In the genomic region with DNA sequence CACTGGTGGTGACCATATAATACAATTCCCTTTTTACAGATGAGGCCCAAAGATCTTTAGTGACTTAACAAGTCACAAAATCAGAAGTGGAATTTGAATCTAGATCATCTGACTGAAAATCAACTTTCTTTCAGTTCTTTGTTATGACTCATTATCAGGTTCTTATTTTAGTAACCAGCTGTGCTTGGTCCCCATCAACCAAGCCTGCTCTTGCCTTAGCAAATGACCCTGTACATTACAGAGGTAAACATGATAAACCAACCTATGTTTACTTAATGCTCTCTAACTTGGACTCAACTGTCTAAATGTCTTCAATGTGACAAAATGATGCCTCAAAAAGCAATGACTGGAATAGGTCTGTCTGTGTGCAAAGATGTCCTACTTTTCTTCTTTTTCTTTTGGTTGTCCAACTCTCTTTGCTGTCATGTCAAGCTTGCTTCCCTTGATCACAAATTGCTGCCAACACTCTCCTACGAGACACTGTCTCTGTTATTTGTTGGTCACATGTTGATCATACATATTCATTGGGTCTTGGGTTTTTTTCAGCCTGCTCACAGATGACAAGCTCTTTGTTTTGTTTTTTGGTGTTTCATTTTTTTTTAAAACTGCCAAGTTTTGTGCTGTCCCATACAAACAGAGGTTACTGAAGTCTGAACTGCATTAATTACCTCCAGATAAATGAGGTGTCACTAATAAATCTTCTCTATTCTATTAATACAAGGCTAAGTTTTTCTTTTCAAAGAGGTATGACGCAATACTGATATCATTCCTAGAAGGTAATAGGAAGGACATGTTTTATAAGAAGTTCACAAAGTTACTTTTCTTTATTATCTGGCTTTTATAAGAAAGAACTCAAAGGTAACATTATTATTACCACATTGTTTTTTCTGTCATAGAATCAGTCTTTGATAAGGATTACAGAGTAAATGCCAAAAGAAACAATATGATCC, we compare ENCODE assay signal across 9 cellular contexts.
DNase-seq lines count a peak whose midpoint lies in the region; ATAC-seq and TF ChIP-seq lines count a peak whose summit lies in the region.
"Had no signal": no experiment of that assay in that cellular context is flagged by ENCODE, and none has a peak within 500 bp of the region (broad histone marks: within the 10 kb centered on the region; RNA-seq: fewer than 3 reads in every experiment).

No MANE protein-coding gene starts in this region.

- DNase-seq in head of caudate nucleus, result peak in 24 of 42 donors; percentile 8 to 81 (median 41)
- no peak for DNase-seq in HFFc6
- no peak for DNase-seq in SK-N-SH
- DNase-seq in RPMI8226, result no peak
- no peak for DNase-seq in posterior vena cava (ENCODE audit: low spot score)

- H3K4me2 ChIP-seq in SK-N-SH, result no peak overlapping the region

- peaks cover 10% of the 10 kb centered on the region for H3K9me3 Mint-ChIP-seq in HFFc6

- no peak overlapping the region for H3K4me3 Mint-ChIP-seq in HFFc6

- H3K4me3 ChIP-seq in SK-N-SH (ENCODE audit: low read depth in 2 of 2, low read length in 1 of 2), result no peak overlapping the region
- H3K4me3 ChIP-seq: SJSA1 had no signal

- ATAC-seq in GM18520 (IDR thresholded peaks at IDR 0.05; ENCODE audit: unreplicated experiment) (peak; percentile 94), GM21515 (IDR thresholded peaks at IDR 0.05; ENCODE audit: unreplicated experiment) (peak; percentile 95), HG03280 (IDR thresholded peaks at IDR 0.05; ENCODE audit: unreplicated experiment) (peak; percentile 95)

- H3K27ac Mint-ChIP-seq in HFFc6, result no peak overlapping the region

- no peaks in the 10 kb centered on the region for H4K20me1 ChIP-seq in SK-N-SH (ENCODE audit: insufficient read depth)

- no peaks in the 10 kb centered on the region for H3K4me1 ChIP-seq in SK-N-SH (ENCODE audit: control insufficient read depth in 1 of 2, insufficient read depth in 2 of 2, low read depth in 1 of 2, low read length in 1 of 2)
- H3K4me1 ChIP-seq: SJSA1 had no signal

- TF ChIP-seq EP300 in SK-N-SH (IDR thresholded peaks at IDR 0.05; ENCODE audit: borderline replicate concordance in 1 of 2, low read depth in 1 of 2, low read length in 1 of 2), result no peak

- H3F3A ChIP-seq in SK-N-SH (replicated peaks; ENCODE audit: insufficient read depth), result no peaks in the 10 kb centered on the region

- H3K9ac ChIP-seq in SK-N-SH, result no peak overlapping the region

- no peaks in the 10 kb centered on the region for H3K9me3 ChIP-seq in SK-N-SH
- H3K9me3 ChIP-seq: SJSA1 had no signal

- peaks cover 17% of the 10 kb centered on the region for H3K4me1 Mint-ChIP-seq in HFFc6 (ENCODE audit: low read depth)

- no peak for TF ChIP-seq RAD21 in SK-N-SH (IDR thresholded peaks at IDR 0.05; ENCODE audit: low read length)

- no peaks in the 10 kb centered on the region for H3K9me2 ChIP-seq in SK-N-SH

- no peaks in the 10 kb centered on the region for H3K79me2 ChIP-seq in SK-N-SH (ENCODE audit: insufficient read depth)

- no peak for TF ChIP-seq CTCF in HFFc6 (IDR thresholded peaks at IDR 0.05)
- TF ChIP-seq CTCF in SK-N-SH (IDR thresholded peaks at IDR 0.05), result no peak

- WGBS in SK-N-SH (ENCODE audit: low lambda C conversion rate), result 91% methylated on average over 2 of the region's 2 CpGs

- H3K27me3 Mint-ChIP-seq in HFFc6 (ENCODE audit: insufficient read depth), result peaks cover 3% of the 10 kb centered on the region; the same call in 1 of the 2 replicates

- POLR2A ChIA-PET in SK-N-SH (lab: Yijun Ruan, JAX), result no interaction called here

- peaks cover 6 to 20% of the 10 kb centered on the region in 2 experiments for H3K36me3 ChIP-seq in SK-N-SH (replicated peaks in 1 of 2; ENCODE audit: control insufficient read depth in 1 of 2, insufficient read depth in 2 of 2, low read length in 1 of 2)

- intact Hi-C loops in head of caudate nucleus (cut with DNase I) (no loop called here), posterior vena cava (cut with DNase I) (no loop called here)

- H3K27ac ChIP-seq in SK-N-SH (ENCODE audit: low read depth in 2 of 2, low read length in 1 of 2), result no peak overlapping the region
- H3K27ac ChIP-seq: SJSA1 had no signal

- no peaks in the 10 kb centered on the region for H3K27me3 ChIP-seq in SK-N-SH (ENCODE audit: insufficient read depth)
- H3K27me3 ChIP-seq: SJSA1 had no signal

- H3K36me3 Mint-ChIP-seq in HFFc6 (ENCODE audit: low read depth), result peaks cover 41% of the 10 kb centered on the region

- CTCF ChIA-PET in SK-N-SH (lab: Yijun Ruan, JAX), result no interaction called here

- H2AFZ ChIP-seq in SK-N-SH (ENCODE audit: low read depth), result no peak overlapping the region

TF ChIP-seq in SK-N-SH, 30 proteins besides CTCF, POLR2A, EP300 and RAD21:
- TF ChIP-seq CHD2 (IDR thresholded peaks at IDR 0.05; ENCODE audit: low read length, partially characterized antibody), result no peak
- TF ChIP-seq, protein P1, sequence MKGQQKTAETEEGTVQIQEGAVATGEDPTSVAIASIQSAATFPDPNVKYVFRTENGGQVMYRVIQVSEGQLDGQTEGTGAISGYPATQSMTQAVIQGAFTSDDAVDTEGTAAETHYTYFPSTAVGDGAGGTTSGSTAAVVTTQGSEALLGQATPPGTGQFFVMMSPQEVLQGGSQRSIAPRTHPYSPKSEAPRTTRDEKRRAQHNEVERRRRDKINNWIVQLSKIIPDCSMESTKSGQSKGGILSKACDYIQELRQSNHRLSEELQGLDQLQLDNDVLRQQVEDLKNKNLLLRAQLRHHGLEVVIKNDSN (IDR thresholded peaks at IDR 0.05; ENCODE audit: borderline replicate concordance, low read depth), result no peak
- TF ChIP-seq, protein P2, sequence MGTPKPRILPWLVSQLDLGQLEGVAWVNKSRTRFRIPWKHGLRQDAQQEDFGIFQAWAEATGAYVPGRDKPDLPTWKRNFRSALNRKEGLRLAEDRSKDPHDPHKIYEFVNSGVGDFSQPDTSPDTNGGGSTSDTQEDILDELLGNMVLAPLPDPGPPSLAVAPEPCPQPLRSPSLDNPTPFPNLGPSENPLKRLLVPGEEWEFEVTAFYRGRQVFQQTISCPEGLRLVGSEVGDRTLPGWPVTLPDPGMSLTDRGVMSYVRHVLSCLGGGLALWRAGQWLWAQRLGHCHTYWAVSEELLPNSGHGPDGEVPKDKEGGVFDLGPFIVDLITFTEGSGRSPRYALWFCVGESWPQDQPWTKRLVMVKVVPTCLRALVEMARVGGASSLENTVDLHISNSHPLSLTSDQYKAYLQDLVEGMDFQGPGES (IDR thresholded peaks at IDR 0.05; ENCODE audit: low read depth, low read length), result no peak
- no peak for TF ChIP-seq EZH2phosphoT487 (IDR thresholded peaks at IDR 0.05; ENCODE audit: borderline replicate concordance, low read depth)
- no peak for TF ChIP-seq SIN3A (IDR thresholded peaks at IDR 0.05; ENCODE audit: borderline replicate concordance, low read depth, low read length)
- no peak for TF ChIP-seq NFIC (IDR thresholded peaks at IDR 0.05; ENCODE audit: borderline replicate concordance)
- TF ChIP-seq, protein P3, sequence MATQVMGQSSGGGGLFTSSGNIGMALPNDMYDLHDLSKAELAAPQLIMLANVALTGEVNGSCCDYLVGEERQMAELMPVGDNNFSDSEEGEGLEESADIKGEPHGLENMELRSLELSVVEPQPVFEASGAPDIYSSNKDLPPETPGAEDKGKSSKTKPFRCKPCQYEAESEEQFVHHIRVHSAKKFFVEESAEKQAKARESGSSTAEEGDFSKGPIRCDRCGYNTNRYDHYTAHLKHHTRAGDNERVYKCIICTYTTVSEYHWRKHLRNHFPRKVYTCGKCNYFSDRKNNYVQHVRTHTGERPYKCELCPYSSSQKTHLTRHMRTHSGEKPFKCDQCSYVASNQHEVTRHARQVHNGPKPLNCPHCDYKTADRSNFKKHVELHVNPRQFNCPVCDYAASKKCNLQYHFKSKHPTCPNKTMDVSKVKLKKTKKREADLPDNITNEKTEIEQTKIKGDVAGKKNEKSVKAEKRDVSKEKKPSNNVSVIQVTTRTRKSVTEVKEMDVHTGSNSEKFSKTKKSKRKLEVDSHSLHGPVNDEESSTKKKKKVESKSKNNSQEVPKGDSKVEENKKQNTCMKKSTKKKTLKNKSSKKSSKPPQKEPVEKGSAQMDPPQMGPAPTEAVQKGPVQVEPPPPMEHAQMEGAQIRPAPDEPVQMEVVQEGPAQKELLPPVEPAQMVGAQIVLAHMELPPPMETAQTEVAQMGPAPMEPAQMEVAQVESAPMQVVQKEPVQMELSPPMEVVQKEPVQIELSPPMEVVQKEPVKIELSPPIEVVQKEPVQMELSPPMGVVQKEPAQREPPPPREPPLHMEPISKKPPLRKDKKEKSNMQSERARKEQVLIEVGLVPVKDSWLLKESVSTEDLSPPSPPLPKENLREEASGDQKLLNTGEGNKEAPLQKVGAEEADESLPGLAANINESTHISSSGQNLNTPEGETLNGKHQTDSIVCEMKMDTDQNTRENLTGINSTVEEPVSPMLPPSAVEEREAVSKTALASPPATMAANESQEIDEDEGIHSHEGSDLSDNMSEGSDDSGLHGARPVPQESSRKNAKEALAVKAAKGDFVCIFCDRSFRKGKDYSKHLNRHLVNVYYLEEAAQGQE (IDR thresholded peaks at IDR 0.05; ENCODE audit: low read depth, low read length), result no peak
- no peak for TF ChIP-seq MXI1 (IDR thresholded peaks at IDR 0.05; ENCODE audit: low read depth, low read length)
- TF ChIP-seq GABPA (IDR thresholded peaks at IDR 0.05; ENCODE audit: low read depth), result no peak
- TF ChIP-seq, protein P4, sequence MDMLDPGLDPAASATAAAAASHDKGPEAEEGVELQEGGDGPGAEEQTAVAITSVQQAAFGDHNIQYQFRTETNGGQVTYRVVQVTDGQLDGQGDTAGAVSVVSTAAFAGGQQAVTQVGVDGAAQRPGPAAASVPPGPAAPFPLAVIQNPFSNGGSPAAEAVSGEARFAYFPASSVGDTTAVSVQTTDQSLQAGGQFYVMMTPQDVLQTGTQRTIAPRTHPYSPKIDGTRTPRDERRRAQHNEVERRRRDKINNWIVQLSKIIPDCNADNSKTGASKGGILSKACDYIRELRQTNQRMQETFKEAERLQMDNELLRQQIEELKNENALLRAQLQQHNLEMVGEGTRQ (IDR thresholded peaks at IDR 0.05; ENCODE audit: borderline replicate concordance, low read depth, low read length), result no peak
- TF ChIP-seq NRF1 (IDR thresholded peaks at IDR 0.05; ENCODE audit: low read depth, low read length), result no peak
- TF ChIP-seq FOSL2 (IDR thresholded peaks at IDR 0.05; ENCODE audit: borderline replicate concordance, low read depth), result no peak
- no peak for TF ChIP-seq ELF1 (IDR thresholded peaks at IDR 0.05)
- TF ChIP-seq JUND (IDR thresholded peaks at IDR 0.05), result no peak

Comparison
In these comparisons a context has a peak if more than half of its experiments do, and no peak if none do; other contexts are left out.
1. DNase-seq: peak in head of caudate nucleus (24 of 42); none in HFFc6 (single experiment), SK-N-SH (single experiment), RPMI8226 (single experiment) and posterior vena cava (single experiment).
2. Peak in every context shown above with its lines, with median percentiles within 50 percentile points of each other: ATAC-seq.